1 cellular context compared by ENCODE assay signal in the genomic region with DNA sequence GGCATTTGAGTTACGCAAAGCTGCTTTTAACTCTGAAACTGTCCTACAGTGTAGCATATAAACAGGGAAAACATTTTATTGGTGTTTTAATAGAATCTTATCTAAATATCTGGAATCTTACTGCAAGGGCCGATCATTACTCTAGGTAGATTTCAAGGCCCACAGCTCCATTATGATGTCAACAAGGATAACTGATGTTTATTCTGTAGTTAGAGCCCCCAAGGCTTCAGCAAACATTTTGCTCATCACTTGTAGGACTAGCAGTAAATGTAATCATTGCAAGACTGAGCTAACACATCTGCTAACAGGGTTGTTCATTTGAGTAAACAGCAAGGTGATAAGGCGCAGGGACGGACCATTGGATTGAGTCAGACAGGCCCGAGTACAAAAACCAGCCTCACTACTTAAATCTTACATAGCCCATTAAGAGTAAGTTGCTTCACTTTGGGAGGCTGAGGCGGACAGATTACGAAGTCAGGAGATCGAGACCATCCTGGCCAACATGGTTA.
TF ChIP-seq lines count a peak whose summit lies in the region.

No MANE protein-coding gene starts in this region.

TF ChIP-seq in HepG2, 621 proteins besides CTCF, POLR2A, EP300 and RAD21 (continued from another document and continues in another):
- TF ChIP-seq, protein P1, sequence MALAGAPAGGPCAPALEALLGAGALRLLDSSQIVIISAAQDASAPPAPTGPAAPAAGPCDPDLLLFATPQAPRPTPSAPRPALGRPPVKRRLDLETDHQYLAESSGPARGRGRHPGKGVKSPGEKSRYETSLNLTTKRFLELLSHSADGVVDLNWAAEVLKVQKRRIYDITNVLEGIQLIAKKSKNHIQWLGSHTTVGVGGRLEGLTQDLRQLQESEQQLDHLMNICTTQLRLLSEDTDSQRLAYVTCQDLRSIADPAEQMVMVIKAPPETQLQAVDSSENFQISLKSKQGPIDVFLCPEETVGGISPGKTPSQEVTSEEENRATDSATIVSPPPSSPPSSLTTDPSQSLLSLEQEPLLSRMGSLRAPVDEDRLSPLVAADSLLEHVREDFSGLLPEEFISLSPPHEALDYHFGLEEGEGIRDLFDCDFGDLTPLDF (CRISPR knock-in tag; IDR thresholded peaks at IDR 0.05) = no peak
- TF ChIP-seq, protein P2, sequence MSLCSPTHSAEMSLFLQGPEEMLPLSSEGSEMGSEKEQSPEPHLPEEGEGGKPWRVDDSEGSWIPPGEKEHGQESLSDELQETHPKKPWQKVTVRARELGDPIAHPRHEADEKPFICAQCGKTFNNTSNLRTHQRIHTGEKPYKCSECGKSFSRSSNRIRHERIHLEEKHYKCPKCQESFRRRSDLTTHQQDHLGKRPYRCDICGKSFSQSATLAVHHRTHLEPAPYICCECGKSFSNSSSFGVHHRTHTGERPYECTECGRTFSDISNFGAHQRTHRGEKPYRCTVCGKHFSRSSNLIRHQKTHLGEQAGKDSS (CRISPR knock-in tag; IDR thresholded peaks at IDR 0.05; ENCODE audit: borderline replicate concordance, low read depth) = no peak
- TF ChIP-seq, protein P3, sequence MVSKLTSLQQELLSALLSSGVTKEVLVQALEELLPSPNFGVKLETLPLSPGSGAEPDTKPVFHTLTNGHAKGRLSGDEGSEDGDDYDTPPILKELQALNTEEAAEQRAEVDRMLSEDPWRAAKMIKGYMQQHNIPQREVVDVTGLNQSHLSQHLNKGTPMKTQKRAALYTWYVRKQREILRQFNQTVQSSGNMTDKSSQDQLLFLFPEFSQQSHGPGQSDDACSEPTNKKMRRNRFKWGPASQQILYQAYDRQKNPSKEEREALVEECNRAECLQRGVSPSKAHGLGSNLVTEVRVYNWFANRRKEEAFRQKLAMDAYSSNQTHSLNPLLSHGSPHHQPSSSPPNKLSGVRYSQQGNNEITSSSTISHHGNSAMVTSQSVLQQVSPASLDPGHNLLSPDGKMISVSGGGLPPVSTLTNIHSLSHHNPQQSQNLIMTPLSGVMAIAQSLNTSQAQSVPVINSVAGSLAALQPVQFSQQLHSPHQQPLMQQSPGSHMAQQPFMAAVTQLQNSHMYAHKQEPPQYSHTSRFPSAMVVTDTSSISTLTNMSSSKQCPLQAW (CRISPR knock-in tag; IDR thresholded peaks at IDR 0.05) = peak; percentile 87
- TF ChIP-seq, protein P4, sequence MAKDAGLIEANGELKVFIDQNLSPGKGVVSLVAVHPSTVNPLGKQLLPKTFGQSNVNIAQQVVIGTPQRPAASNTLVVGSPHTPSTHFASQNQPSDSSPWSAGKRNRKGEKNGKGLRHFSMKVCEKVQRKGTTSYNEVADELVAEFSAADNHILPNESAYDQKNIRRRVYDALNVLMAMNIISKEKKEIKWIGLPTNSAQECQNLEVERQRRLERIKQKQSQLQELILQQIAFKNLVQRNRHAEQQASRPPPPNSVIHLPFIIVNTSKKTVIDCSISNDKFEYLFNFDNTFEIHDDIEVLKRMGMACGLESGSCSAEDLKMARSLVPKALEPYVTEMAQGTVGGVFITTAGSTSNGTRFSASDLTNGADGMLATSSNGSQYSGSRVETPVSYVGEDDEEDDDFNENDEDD (CRISPR knock-in tag; IDR thresholded peaks at IDR 0.05; ENCODE audit: borderline replicate concordance) = 0 out of 2 replicates have a peak, but pooled peaks have one; percentile 15
- TF ChIP-seq HIVEP1 (CRISPR knock-in tag; IDR thresholded peaks at IDR 0.05) (no peak), ZNF577 (CRISPR knock-in tag; IDR thresholded peaks at IDR 0.05; ENCODE audit: borderline replicate concordance, low read depth) (no peak), NKX3-1 (CRISPR knock-in tag; IDR thresholded peaks at IDR 0.05) (peak; percentile 96), ZNF451 (CRISPR knock-in tag; IDR thresholded peaks at IDR 0.05) (no peak), ZKSCAN8 (CRISPR knock-in tag; IDR thresholded peaks at IDR 0.05; ENCODE audit: borderline replicate concordance) (peak; percentile 97; the same call in 1 of the 2 replicates), ZNF678 (CRISPR knock-in tag; IDR thresholded peaks at IDR 0.05) (no peak), ZNF644 (CRISPR knock-in tag; IDR thresholded peaks at IDR 0.05; ENCODE audit: low read depth) (peak; percentile 87), ZNF775 (CRISPR knock-in tag; IDR thresholded peaks at IDR 0.05; ENCODE audit: borderline replicate concordance) (no peak), ZNF292 (CRISPR knock-in tag; IDR thresholded peaks at IDR 0.05; ENCODE audit: borderline replicate concordance, low read depth) (peak; percentile 77), TMF1 (CRISPR knock-in tag; IDR thresholded peaks at IDR 0.05; ENCODE audit: low read depth) (no peak), ZSCAN20 (CRISPR knock-in tag; IDR thresholded peaks at IDR 0.05; ENCODE audit: borderline replicate concordance) (no peak), ZFP82 (CRISPR knock-in tag; IDR thresholded peaks at IDR 0.05; ENCODE audit: borderline replicate concordance) (no peak), TAF15 (IDR thresholded peaks at IDR 0.05; ENCODE audit: low read depth, low read length, poor library complexity, severe bottlenecking) (no peak), THAP11 (CRISPR knock-in tag; IDR thresholded peaks at IDR 0.05) (peak; percentile 80), SAFB2 (CRISPR knock-in tag; IDR thresholded peaks at IDR 0.05; ENCODE audit: borderline replicate concordance, low read depth) (peak; percentile 50; the same call in 1 of the 2 replicates), MTA1 (CRISPR knock-in tag; IDR thresholded peaks at IDR 0.05; ENCODE audit: borderline replicate concordance) (no peak), NBN (conservative IDR thresholded peaks at IDR 0.05) (no peak), ZKSCAN1 (IDR thresholded peaks at IDR 0.05; ENCODE audit: low read length) (no peak), FOXO1 (CRISPR knock-in tag; IDR thresholded peaks at IDR 0.05) (peak; percentile 98), CEBPB (IDR thresholded peaks at IDR 0.05; ENCODE audit: borderline replicate concordance, low read depth, low read length) (peak; percentile 92), ZNF598 (CRISPR knock-in tag; IDR thresholded peaks at IDR 0.05; ENCODE audit: borderline replicate concordance) (no peak), ZNF550 (CRISPR knock-in tag; IDR thresholded peaks at IDR 0.05; ENCODE audit: borderline replicate concordance) (no peak), SMC3 (IDR thresholded peaks at IDR 0.05; ENCODE audit: low read length) (peak; percentile 40; the same call in 1 of the 2 replicates)
- TF ChIP-seq, protein P5, sequence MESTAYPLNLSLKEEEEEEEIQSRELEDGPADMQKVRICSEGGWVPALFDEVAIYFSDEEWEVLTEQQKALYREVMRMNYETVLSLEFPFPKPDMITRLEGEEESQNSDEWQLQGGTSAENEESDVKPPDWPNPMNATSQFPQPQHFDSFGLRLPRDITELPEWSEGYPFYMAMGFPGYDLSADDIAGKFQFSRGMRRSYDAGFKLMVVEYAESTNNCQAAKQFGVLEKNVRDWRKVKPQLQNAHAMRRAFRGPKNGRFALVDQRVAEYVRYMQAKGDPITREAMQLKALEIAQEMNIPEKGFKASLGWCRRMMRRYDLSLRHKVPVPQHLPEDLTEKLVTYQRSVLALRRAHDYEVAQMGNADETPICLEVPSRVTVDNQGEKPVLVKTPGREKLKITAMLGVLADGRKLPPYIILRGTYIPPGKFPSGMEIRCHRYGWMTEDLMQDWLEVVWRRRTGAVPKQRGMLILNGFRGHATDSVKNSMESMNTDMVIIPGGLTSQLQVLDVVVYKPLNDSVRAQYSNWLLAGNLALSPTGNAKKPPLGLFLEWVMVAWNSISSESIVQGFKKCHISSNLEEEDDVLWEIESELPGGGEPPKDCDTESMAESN (CRISPR knock-in tag; conservative IDR thresholded peaks at IDR 0.05) = peak; percentile 70; the same call in 1 of the 2 replicates
- TF ChIP-seq, protein P6, sequence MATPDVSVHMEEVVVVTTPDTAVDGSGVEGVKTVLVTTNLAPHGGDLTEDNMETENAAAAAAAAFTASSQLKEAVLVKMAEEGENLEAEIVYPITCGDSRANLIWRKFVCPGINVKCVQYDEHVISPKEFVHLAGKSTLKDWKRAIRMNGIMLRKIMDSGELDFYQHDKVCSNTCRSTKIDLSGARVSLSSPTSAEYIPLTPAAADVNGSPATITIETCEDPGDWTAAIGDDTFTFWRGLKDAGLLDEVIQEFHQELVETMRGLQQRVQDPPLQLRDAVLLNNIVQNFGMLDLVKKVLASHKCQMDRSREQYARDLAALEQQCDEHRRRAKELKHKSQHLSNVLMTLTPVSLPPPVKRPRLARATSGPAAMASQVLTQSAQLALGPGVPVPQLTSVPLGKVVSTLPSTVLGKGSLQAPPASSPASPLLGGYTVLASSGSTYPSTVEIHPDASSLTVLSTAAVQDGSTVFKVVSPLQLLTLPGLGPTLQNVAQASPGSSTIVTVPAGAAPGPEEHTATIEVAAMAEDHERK (CRISPR knock-in tag; IDR thresholded peaks at IDR 0.05; ENCODE audit: low read depth) = no peak
- TF ChIP-seq, protein P7, sequence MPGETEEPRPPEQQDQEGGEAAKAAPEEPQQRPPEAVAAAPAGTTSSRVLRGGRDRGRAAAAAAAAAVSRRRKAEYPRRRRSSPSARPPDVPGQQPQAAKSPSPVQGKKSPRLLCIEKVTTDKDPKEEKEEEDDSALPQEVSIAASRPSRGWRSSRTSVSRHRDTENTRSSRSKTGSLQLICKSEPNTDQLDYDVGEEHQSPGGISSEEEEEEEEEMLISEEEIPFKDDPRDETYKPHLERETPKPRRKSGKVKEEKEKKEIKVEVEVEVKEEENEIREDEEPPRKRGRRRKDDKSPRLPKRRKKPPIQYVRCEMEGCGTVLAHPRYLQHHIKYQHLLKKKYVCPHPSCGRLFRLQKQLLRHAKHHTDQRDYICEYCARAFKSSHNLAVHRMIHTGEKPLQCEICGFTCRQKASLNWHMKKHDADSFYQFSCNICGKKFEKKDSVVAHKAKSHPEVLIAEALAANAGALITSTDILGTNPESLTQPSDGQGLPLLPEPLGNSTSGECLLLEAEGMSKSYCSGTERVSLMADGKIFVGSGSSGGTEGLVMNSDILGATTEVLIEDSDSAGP (CRISPR knock-in tag; IDR thresholded peaks at IDR 0.05; ENCODE audit: borderline replicate concordance) = no peak
- TF ChIP-seq, protein P8, sequence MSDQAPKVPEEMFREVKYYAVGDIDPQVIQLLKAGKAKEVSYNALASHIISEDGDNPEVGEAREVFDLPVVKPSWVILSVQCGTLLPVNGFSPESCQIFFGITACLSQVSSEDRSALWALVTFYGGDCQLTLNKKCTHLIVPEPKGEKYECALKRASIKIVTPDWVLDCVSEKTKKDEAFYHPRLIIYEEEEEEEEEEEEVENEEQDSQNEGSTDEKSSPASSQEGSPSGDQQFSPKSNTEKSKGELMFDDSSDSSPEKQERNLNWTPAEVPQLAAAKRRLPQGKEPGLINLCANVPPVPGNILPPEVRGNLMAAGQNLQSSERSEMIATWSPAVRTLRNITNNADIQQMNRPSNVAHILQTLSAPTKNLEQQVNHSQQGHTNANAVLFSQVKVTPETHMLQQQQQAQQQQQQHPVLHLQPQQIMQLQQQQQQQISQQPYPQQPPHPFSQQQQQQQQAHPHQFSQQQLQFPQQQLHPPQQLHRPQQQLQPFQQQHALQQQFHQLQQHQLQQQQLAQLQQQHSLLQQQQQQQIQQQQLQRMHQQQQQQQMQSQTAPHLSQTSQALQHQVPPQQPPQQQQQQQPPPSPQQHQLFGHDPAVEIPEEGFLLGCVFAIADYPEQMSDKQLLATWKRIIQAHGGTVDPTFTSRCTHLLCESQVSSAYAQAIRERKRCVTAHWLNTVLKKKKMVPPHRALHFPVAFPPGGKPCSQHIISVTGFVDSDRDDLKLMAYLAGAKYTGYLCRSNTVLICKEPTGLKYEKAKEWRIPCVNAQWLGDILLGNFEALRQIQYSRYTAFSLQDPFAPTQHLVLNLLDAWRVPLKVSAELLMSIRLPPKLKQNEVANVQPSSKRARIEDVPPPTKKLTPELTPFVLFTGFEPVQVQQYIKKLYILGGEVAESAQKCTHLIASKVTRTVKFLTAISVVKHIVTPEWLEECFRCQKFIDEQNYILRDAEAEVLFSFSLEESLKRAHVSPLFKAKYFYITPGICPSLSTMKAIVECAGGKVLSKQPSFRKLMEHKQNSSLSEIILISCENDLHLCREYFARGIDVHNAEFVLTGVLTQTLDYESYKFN (CRISPR knock-in tag; conservative IDR thresholded peaks at IDR 0.05) = peak; percentile 93
- TF ChIP-seq, protein P9, sequence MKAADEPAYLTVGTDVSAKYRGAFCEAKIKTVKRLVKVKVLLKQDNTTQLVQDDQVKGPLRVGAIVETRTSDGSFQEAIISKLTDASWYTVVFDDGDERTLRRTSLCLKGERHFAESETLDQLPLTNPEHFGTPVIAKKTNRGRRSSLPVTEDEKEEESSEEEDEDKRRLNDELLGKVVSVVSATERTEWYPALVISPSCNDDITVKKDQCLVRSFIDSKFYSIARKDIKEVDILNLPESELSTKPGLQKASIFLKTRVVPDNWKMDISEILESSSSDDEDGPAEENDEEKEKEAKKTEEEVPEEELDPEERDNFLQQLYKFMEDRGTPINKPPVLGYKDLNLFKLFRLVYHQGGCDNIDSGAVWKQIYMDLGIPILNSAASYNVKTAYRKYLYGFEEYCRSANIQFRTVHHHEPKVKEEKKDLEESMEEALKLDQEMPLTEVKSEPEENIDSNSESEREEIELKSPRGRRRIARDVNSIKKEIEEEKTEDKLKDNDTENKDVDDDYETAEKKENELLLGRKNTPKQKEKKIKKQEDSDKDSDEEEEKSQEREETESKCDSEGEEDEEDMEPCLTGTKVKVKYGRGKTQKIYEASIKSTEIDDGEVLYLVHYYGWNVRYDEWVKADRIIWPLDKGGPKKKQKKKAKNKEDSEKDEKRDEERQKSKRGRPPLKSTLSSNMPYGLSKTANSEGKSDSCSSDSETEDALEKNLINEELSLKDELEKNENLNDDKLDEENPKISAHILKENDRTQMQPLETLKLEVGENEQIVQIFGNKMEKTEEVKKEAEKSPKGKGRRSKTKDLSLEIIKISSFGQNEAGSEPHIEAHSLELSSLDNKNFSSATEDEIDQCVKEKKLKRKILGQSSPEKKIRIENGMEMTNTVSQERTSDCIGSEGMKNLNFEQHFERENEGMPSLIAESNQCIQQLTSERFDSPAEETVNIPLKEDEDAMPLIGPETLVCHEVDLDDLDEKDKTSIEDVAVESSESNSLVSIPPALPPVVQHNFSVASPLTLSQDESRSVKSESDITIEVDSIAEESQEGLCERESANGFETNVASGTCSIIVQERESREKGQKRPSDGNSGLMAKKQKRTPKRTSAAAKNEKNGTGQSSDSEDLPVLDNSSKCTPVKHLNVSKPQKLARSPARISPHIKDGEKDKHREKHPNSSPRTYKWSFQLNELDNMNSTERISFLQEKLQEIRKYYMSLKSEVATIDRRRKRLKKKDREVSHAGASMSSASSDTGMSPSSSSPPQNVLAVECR (CRISPR knock-in tag; IDR thresholded peaks at IDR 0.05; ENCODE audit: borderline replicate concordance) = peak; percentile 51; the same call in 1 of the 2 replicates
- TF ChIP-seq, protein P10, sequence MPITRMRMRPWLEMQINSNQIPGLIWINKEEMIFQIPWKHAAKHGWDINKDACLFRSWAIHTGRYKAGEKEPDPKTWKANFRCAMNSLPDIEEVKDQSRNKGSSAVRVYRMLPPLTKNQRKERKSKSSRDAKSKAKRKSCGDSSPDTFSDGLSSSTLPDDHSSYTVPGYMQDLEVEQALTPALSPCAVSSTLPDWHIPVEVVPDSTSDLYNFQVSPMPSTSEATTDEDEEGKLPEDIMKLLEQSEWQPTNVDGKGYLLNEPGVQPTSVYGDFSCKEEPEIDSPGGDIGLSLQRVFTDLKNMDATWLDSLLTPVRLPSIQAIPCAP (CRISPR knock-in tag; IDR thresholded peaks at IDR 0.05; ENCODE audit: low read depth) = no peak
- TF ChIP-seq, protein P11, sequence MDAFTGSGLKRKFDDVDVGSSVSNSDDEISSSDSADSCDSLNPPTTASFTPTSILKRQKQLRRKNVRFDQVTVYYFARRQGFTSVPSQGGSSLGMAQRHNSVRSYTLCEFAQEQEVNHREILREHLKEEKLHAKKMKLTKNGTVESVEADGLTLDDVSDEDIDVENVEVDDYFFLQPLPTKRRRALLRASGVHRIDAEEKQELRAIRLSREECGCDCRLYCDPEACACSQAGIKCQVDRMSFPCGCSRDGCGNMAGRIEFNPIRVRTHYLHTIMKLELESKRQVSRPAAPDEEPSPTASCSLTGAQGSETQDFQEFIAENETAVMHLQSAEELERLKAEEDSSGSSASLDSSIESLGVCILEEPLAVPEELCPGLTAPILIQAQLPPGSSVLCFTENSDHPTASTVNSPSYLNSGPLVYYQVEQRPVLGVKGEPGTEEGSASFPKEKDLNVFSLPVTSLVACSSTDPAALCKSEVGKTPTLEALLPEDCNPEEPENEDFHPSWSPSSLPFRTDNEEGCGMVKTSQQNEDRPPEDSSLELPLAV (CRISPR knock-in tag; conservative IDR thresholded peaks at IDR 0.05; ENCODE audit: low read depth) = no peak
